ENCODE assay signal across 7 cellular contexts in genomic region chr19:40797963-40798222, GRCh38. TPM values are rescaled to one million over a fixed set of nuclear protein-coding genes. Genes with fewer than 3 reads are reported as not detected.
DNase-seq lines count a peak whose midpoint lies in the region; ATAC-seq, FAIRE-seq and TF ChIP-seq lines count a peak whose summit lies in the region.

No MANE protein-coding gene starts in this region.

- no peak for ATAC-seq in activated naive CD4-positive, alpha-beta T cell treated with anti-CD3 and anti-CD28 coated beads, Interleukin-2, amount 50 U/mL, for 72 hours
- ATAC-seq in HG02870 (IDR thresholded peaks at IDR 0.05; ENCODE audit: unreplicated experiment): no peak

- H3K9me3 ChIP-seq in HUES48 (ENCODE audit: control insufficient read depth, insufficient read depth, low read length) (no peaks in the 10 kb centered on the region), kidney (ENCODE audit: control insufficient read depth in 1 of 2, low read length in 2 of 2) (no peaks in the 10 kb centered on the region)

- intact Hi-C loops in kidney (cut with DNase I): no loop called here

- peak in 1 of 2 donors; percentile 77 for DNase-seq in activated naive CD4-positive, alpha-beta T cell treated with anti-CD3 and anti-CD28 coated beads, Interleukin-2, amount 50 U/mL, for 72 hours (ENCODE audit: low spot score in 2 of 2)
- DNase-seq in kidney (no peak), substantia nigra (lab: John Stamatoyannopoulos, UW) (no peak), NCI-H1092 (lab: John Stamatoyannopoulos, UW) (no peak), NCI-H82 (lab: John Stamatoyannopoulos, UW) (no peak)

- peaks cover 25% of the 10 kb centered on the region for H3K36me3 ChIP-seq in HUES48 (ENCODE audit: control insufficient read depth, insufficient read depth, low read length)
- peaks cover 0 to 4% of the 10 kb centered on the region in 2 donors for H3K36me3 ChIP-seq in kidney (ENCODE audit: control insufficient read depth in 1 of 2, insufficient read depth in 2 of 2, low read length in 2 of 2)

- peaks cover 14% of the 10 kb centered on the region for H3K4me1 ChIP-seq in HUES48 (ENCODE audit: control insufficient read depth, insufficient read depth, low read length)
- peaks cover 14 to 35% of the 10 kb centered on the region in 2 donors for H3K4me1 ChIP-seq in kidney (ENCODE audit: control insufficient read depth in 1 of 2, insufficient read depth in 1 of 2, low read depth in 1 of 2, low read length in 2 of 2)

- H3K9ac ChIP-seq in HUES48 (ENCODE audit: low read depth, low read length) (no peak overlapping the region), kidney (ENCODE audit: low read length in 2 of 2) (peak overlapping the region in 1 of 2 donors; percentile 77)

- FAIRE-seq in kidney (lab: Jason Lieb, UNC): no peak

- TF ChIP-seq CTCF in kidney (IDR thresholded peaks at IDR 0.05; ENCODE audit: borderline replicate concordance, extremely low read depth, insufficient read depth): no peak

- peak overlapping the region; percentile 98 to 99 for H3K27ac Mint-ChIP-seq in activated naive CD4-positive, alpha-beta T cell treated with anti-CD3 and anti-CD28 coated beads, Interleukin-2, amount 50 U/mL, for 72 hours

- H3K27me3 ChIP-seq in HUES48 (ENCODE audit: control insufficient read depth, insufficient read depth, low read length): no peaks in the 10 kb centered on the region

- peak overlapping the region; percentile 94 for H3K27ac ChIP-seq in HUES48 (ENCODE audit: low read depth, low read length)
- H3K27ac ChIP-seq in kidney (ENCODE audit: low read depth in 2 of 2, low read length in 2 of 2): peak overlapping the region; percentile 81 to 90
- peak overlapping the region; percentile 87 for H3K27ac ChIP-seq in substantia nigra (ENCODE audit: low read depth, low read length, poor library complexity, severe bottlenecking)

- peaks cover 24 to 31% of the 10 kb centered on the region in 2 donors for H3K36me3 Mint-ChIP-seq in activated naive CD4-positive, alpha-beta T cell treated with anti-CD3 and anti-CD28 coated beads, Interleukin-2, amount 50 U/mL, for 72 hours

- no peaks in the 10 kb centered on the region for H3K9me3 Mint-ChIP-seq in activated naive CD4-positive, alpha-beta T cell treated with anti-CD3 and anti-CD28 coated beads, Interleukin-2, amount 50 U/mL, for 72 hours

- peak overlapping the region; percentile 72 for H3K4me3 ChIP-seq in HUES48 (ENCODE audit: low read depth, low read length)
- H3K4me3 ChIP-seq in kidney (ENCODE audit: low read length in 2 of 2): peak overlapping the region; percentile 70 to 81

RNA-seq across cellular contexts. Expression of gene EGLN2, which starts 1.1 kb away (rescaled TPM):
- 10 to 100 TPM; 88.3 to 96.7 TPM for total RNA-seq in activated naive CD4-positive, alpha-beta T cell treated with anti-CD3 and anti-CD28 coated beads, Interleukin-2, amount 50 U/mL, for 72 hours
- total RNA-seq in kidney: 96.0 TPM
- 96.3 TPM for polyA plus RNA-seq in kidney (ENCODE audit: insufficient read depth, low read depth, low replicate concordance)

RNA-seq across cellular contexts. Expression of gene RAB4B, which starts 19.8 kb away (rescaled TPM):
- 10 to 100 TPM; 42.8 to 60.6 TPM for total RNA-seq in activated naive CD4-positive, alpha-beta T cell treated with anti-CD3 and anti-CD28 coated beads, Interleukin-2, amount 50 U/mL, for 72 hours
- total RNA-seq in kidney: 42.1 TPM
- 61.7 TPM for polyA plus RNA-seq in kidney (ENCODE audit: insufficient read depth, low read depth, low replicate concordance)

RNA-seq across cellular contexts. Expression of gene MIA, which starts 22.6 kb away (rescaled TPM):
- total RNA-seq in activated naive CD4-positive, alpha-beta T cell treated with anti-CD3 and anti-CD28 coated beads, Interleukin-2, amount 50 U/mL, for 72 hours: not detected
- total RNA-seq in kidney: 6.5 TPM
- polyA plus RNA-seq in kidney (ENCODE audit: insufficient read depth, low read depth, low replicate concordance): not detected

RNA-seq across cellular contexts. Expression of gene SNRPA, which starts 46.9 kb away (rescaled TPM):
- total RNA-seq in activated naive CD4-positive, alpha-beta T cell treated with anti-CD3 and anti-CD28 coated beads, Interleukin-2, amount 50 U/mL, for 72 hours: 100 to 1,000 TPM; 197 to 227 TPM
- 48.7 TPM for total RNA-seq in kidney
- 52.6 TPM for polyA plus RNA-seq in kidney (ENCODE audit: insufficient read depth, low read depth, low replicate concordance)

RNA-seq across cellular contexts. Expression of gene ACTMAP, which starts 47.6 kb away (rescaled TPM):
- total RNA-seq in activated naive CD4-positive, alpha-beta T cell treated with anti-CD3 and anti-CD28 coated beads, Interleukin-2, amount 50 U/mL, for 72 hours: 10 to 100 TPM; 21.4 to 23.2 TPM
- total RNA-seq in kidney: 8.7 TPM
- polyA plus RNA-seq in kidney (ENCODE audit: insufficient read depth, low read depth, low replicate concordance): 8.9 TPM
